18 cellular contexts compared by ENCODE assay signal in the genomic region with DNA sequence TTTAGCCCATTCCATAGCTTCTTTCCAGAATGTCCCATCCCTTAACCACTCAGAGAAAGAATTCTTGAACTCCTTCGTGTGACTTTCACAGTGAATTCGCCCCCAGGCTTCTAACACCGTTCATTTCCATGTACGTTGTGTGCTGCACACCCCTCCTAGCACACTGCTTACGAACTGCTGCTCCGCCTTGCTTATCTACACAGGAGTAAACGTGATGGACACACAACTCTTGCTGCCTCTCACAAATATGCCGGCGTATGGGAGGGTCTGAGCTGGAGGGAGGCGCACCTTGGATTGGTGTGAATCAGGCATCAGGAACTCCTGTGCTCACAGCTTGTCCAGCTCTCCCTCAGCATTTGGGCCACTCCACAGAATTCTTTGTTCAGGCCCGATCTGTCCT. TPM values are rescaled to one million over a fixed set of nuclear protein-coding genes. Genes with fewer than 3 reads are reported as not detected.
"Had no signal": no experiment of that assay in that cellular context is flagged by ENCODE, and none has a peak within 500 bp of the region (broad histone marks: within the 10 kb centered on the region; RNA-seq: fewer than 3 reads in every experiment).

No MANE protein-coding gene starts in this region.

- H3K9me3 ChIP-seq: pancreas, prostate gland, sigmoid colon, upper lobe of right lung, uterus had no signal

- H3K4me3 ChIP-seq: left ventricle myocardium inferior, lung, pancreas, prostate gland, sigmoid colon, spleen, transverse colon, upper lobe of right lung, uterus had no signal

- H3K27me3 ChIP-seq: pancreas, sigmoid colon, upper lobe of right lung, uterus had no signal

- H3K36me3 ChIP-seq: left ventricle myocardium inferior, pancreas, prostate gland, sigmoid colon, spleen, transverse colon, upper lobe of right lung, uterus had no signal

- H3K27ac ChIP-seq: left ventricle myocardium inferior, pancreas, prostate gland, sigmoid colon, spleen, transverse colon, upper lobe of right lung, uterus had no signal

- H3K4me1 ChIP-seq: prostate gland, uterus had no signal

- DNase-seq: hypothalamus; immature natural killer cell; left ventricle myocardium inferior; mesendoderm; naive thymus-derived CD4-positive, alpha-beta T cell; pancreas; posterior cingulate gyrus; retina; small intestine; spleen; stimulated activated CD4-positive, alpha-beta T cell treated with anti-CD3 and anti-CD28 coated beads, Interleukin-4, amount 100 ng/mL, for 24 hours; stimulated activated naive CD4-positive, alpha-beta T cell; transverse colon; upper lobe of right lung; uterus had no signal

RNA-seq across cellular contexts. Expression of a gene that starts 3.9 kb away (rescaled TPM):
- polyA plus RNA-seq: immature natural killer cell; naive thymus-derived CD4-positive, alpha-beta T cell had no signal
